In genomic region chr16:22297114-22297870, GRCh38 we compare ENCODE assay signal across 8 cellular contexts. TPM values are rescaled to one million over a fixed set of nuclear protein-coding genes. Genes with fewer than 3 reads are reported as not detected.
DNase-seq lines count a peak whose midpoint lies in the region; ATAC-seq, FAIRE-seq and TF ChIP-seq lines count a peak whose summit lies in the region.

Gene POLR3E (plus strand): TSS chr16:22297409. CDS start chr16:22302969, 5,560 bp downstream.

- H3K9me3 Mint-ChIP-seq in Caco-2 (ENCODE audit: unreplicated experiment): no peaks in the 10 kb centered on the region

- H3K4me1 Mint-ChIP-seq in Caco-2 (ENCODE audit: low read depth, unreplicated experiment): peaks cover 13% of the 10 kb centered on the region

- H3K27me3 ChIP-seq in Caco-2 (replicated peaks; ENCODE audit: control insufficient read depth, insufficient read depth, low read length) (no peaks in the 10 kb centered on the region), H1 (replicated peaks in 1 of 4; ENCODE audit: control insufficient read depth in 3 of 4, extremely low read depth in 1 of 4, insufficient read depth in 3 of 4, low read length in 3 of 4) (no peaks in the 10 kb centered on the region), mesendoderm (ENCODE audit: insufficient read depth, low read length, poor library complexity) (no peaks in the 10 kb centered on the region)

- peak in 1 of 2 experiments; percentile 30; a peak in 1 of 3 replicates for TF ChIP-seq EP300 in H1 (IDR thresholded peaks at IDR 0.05; ENCODE audit: borderline replicate concordance in 1 of 2, low read depth in 2 of 2, low read length in 2 of 2)

- no peak within 1 kb of the TSS for H3K23ac ChIP-seq in H1 (ENCODE audit: insufficient read length)
- H3K23ac ChIP-seq in mesendoderm (ENCODE audit: low read length): peak within 1 kb of the TSS; percentile 95

- BruUV-seq in Caco-2 (replicated peaks; lab: Mats Ljungman, UMichigan): no TSS peak

- TF ChIP-seq POLR2A in H1 (IDR thresholded peaks at IDR 0.05; ENCODE audit: control extremely low read depth in 1 of 2, low read depth in 2 of 2, low read length in 2 of 2): peak; percentile 64 to 86

- H2BK5ac ChIP-seq in H1 (ENCODE audit: low read depth, low read length): peak within 1 kb of the TSS; percentile 88
- no peak within 1 kb of the TSS for H2BK5ac ChIP-seq in mesendoderm (ENCODE audit: low read length)

- no peaks in the 10 kb centered on the region for H3K9me3 ChIP-seq in Caco-2
- H3K9me3 ChIP-seq in H1 (ENCODE audit: insufficient read depth in 2 of 2, low read depth in 1 of 2, low read length in 1 of 2): no peaks in the 10 kb centered on the region

- peak; percentile 82 for ATAC-seq in GM21360 (IDR thresholded peaks at IDR 0.05; ENCODE audit: unreplicated experiment)

- no peaks in the 10 kb centered on the region for H3K27me3 Mint-ChIP-seq in Caco-2 (ENCODE audit: insufficient read depth, unreplicated experiment)

- H3K27ac Mint-ChIP-seq in Caco-2 (ENCODE audit: unreplicated experiment): peak within 1 kb of the TSS; percentile 83

- H3K4me3 Mint-ChIP-seq in Caco-2 (ENCODE audit: unreplicated experiment): peak within 1 kb of the TSS; percentile 82

- H3K79me1 ChIP-seq in H1 (ENCODE audit: low read depth, low read length) (peaks cover 7% of the 10 kb centered on the region; the same call in 1 of the 2 replicates), mesendoderm (ENCODE audit: low read length) (peaks cover 17% of the 10 kb centered on the region)

- peak within 1 kb of the TSS; percentile 74 to 81 for H3K4me2 ChIP-seq in H1 (ENCODE audit: insufficient read depth in 1 of 2, low read depth in 2 of 2, low read length in 2 of 2)
- H3K4me2 ChIP-seq in mesendoderm (ENCODE audit: low read length): peak within 1 kb of the TSS; percentile 93

- no peak within 1 kb of the TSS for H2BK20ac ChIP-seq in H1 (ENCODE audit: low read length)

- H4K8ac ChIP-seq in H1 (ENCODE audit: extremely low read depth, insufficient read depth, low read length) (peak within 1 kb of the TSS; percentile 93), mesendoderm (ENCODE audit: low read depth, low read length) (no peak within 1 kb of the TSS)

- peaks cover 9 to 26% of the 10 kb centered on the region in 2 experiments for H4K20me1 ChIP-seq in H1 (replicated peaks in 1 of 2; ENCODE audit: control insufficient read depth in 1 of 2, insufficient read depth in 2 of 2, low read length in 2 of 2)

- H4K5ac ChIP-seq in H1 (ENCODE audit: insufficient read length, low read depth, low read length) (peak within 1 kb of the TSS; percentile 88), mesendoderm (ENCODE audit: low read length) (no peak within 1 kb of the TSS)

- H3K23me2 ChIP-seq in H1 (ENCODE audit: low read depth, low read length): peaks cover 5% of the 10 kb centered on the region; the same call in 1 of the 2 replicates

- CTCF ChIA-PET in Caco-2 (lab: Charles Lee): interaction anchor here (0.8 to 1.1 kb wide), 2 partner anchors 91 kb away, joined by 3 to 5 read pairs; partner anchors contain the start of gene EEF2K
- CTCF ChIA-PET in H1 (lab: Charles Lee; ENCODE audit: partially characterized antibody): interaction anchor here (0.6 to 2.7 kb wide), 10 partner anchors 12 to 155 kb away, joined by 3 to 13 read pairs (median 3); partner anchors contain the start of gene EEF2K

- H3K4me3 ChIP-seq in Caco-2 (ENCODE audit: low read depth, low read length): peak within 1 kb of the TSS; percentile 77
- H3K4me3 ChIP-seq in H1 (ENCODE audit: extremely low read depth in 1 of 4, insufficient read depth in 2 of 4, low read depth in 3 of 4, low read length in 4 of 4): peak within 1 kb of the TSS; percentile 63 to 96 (median 93)
- peak within 1 kb of the TSS; percentile 91 for H3K4me3 ChIP-seq in mesendoderm (ENCODE audit: low read length)

- H3K4ac ChIP-seq in H1 (replicated peaks; ENCODE audit: insufficient read length, low read depth, low read length) (peak within 1 kb of the TSS; percentile 54), mesendoderm (ENCODE audit: low read depth, low read length) (peak within 1 kb of the TSS; percentile 5)

- DNase-seq in Caco-2: peak; percentile 96 to 99
- peak; percentile 90 for DNase-seq in HTR-8/SVneo (ENCODE audit: insufficient read length, low spot score)
- DNase-seq in NOMO-1 treated with DMSO at 0.1 percent for 48 hours (lab: John Stamatoyannopoulos, UW; ENCODE audit: unreplicated experiment): peak; percentile 92
- DNase-seq in activated CD8-positive, alpha-beta memory T cell treated with anti-CD3 and anti-CD28 coated beads for 48 hours (ENCODE audit: low read depth in 2 of 3, low spot score in 2 of 3): peak; percentile 100
- DNase-seq in H1 (ENCODE audit: low read depth in 1 of 2, low spot score in 2 of 2): peak; percentile 96 to 100
- peak; percentile 98 for DNase-seq in mesendoderm
- peak; percentile 100 for DNase-seq in stimulated activated CD8-positive, alpha-beta memory T cell treated with anti-CD3 and anti-CD28 coated beads, Interleukin-15, amount 100 ng/mL, for 1 hour (ENCODE audit: low read depth)

- TF ChIP-seq CTCF in Caco-2 (IDR thresholded peaks at IDR 0.05; ENCODE audit: insufficient read depth in 1 of 2, low read depth in 1 of 2, low read length in 1 of 2, severe bottlenecking in 1 of 2, unreplicated experiment in 1 of 2) (peak; percentile 85 to 88), H1 (IDR thresholded peaks at IDR 0.05; ENCODE audit: control extremely low read depth in 1 of 3, insufficient read depth in 1 of 3, low read depth in 1 of 3, low read length in 3 of 3) (peak; percentile 81 to 93 (median 89))

- no peaks in the 10 kb centered on the region for H3K36me3 ChIP-seq in Caco-2 (ENCODE audit: control insufficient read depth, insufficient read depth, low read length)
- H3K36me3 ChIP-seq in H1 (ENCODE audit: control insufficient read depth in 2 of 4, insufficient read depth in 4 of 4, low read length in 3 of 4): peaks cover 0 to 4% (median 3%) of the 10 kb centered on the region in 4 experiments; a peak in 3 of 8 replicates
- H3K36me3 ChIP-seq in mesendoderm (ENCODE audit: control insufficient read depth, insufficient read depth, low read length): no peaks in the 10 kb centered on the region

- TF ChIP-seq RAD21 in H1 (IDR thresholded peaks at IDR 0.05 in 1 of 2, conservative IDR thresholded peaks at IDR 0.05 in 1 of 2; ENCODE audit: low read depth in 2 of 2, low read length in 2 of 2): peak; percentile 85 to 87

- H3K79me2 ChIP-seq in H1 (ENCODE audit: control insufficient read depth in 1 of 2, insufficient read depth in 2 of 2, low read length in 2 of 2) (peaks cover 7 to 44% of the 10 kb centered on the region in 2 experiments; a peak in 2 of 4 replicates), mesendoderm (ENCODE audit: control insufficient read depth, insufficient read depth, low read length) (peaks cover 39% of the 10 kb centered on the region)

- peaks cover 5% of the 10 kb centered on the region for H3K4me1 ChIP-seq in Caco-2
- H3K4me1 ChIP-seq in H1 (replicated peaks in 1 of 4; ENCODE audit: control insufficient read depth in 3 of 4, insufficient read depth in 4 of 4, low read length in 3 of 4): peaks cover 0 to 2% (median under 1%) of the 10 kb centered on the region in 4 experiments; a peak in 2 of 7 replicates
- H3K4me1 ChIP-seq in mesendoderm (ENCODE audit: control insufficient read depth, low read depth, low read length): no peaks in the 10 kb centered on the region

- H3K18ac ChIP-seq in H1 (ENCODE audit: extremely low read depth, low read length) (peak within 1 kb of the TSS; percentile 96), mesendoderm (ENCODE audit: low read length) (peak within 1 kb of the TSS; percentile 9)

- POLR2A ChIA-PET in Caco-2 (lab: Charles Lee): interaction anchor here (1.1 kb wide), 1 partner anchor 78 kb away, joined by 3 read pairs; no protein-coding TSS in a partner anchor
- POLR2A ChIA-PET in H1 (lab: Charles Lee; ENCODE audit: partially characterized antibody): interaction anchor here (0.8 to 3.5 kb wide), 11 partner anchors 19 to 290 kb away, joined by 3 to 18 read pairs (median 4); partner anchors contain the start of gene EEF2K

- H2BK12ac ChIP-seq in H1 (ENCODE audit: low read depth, low read length): no peak within 1 kb of the TSS

- 2% methylated on average over 35 of the region's 76 CpGs; no CpG with 5 or more reads in 1 of the 2 experiments for WGBS in H1 (ENCODE audit: extremely low coverage in 1 of 2, insufficient coverage in 1 of 2, insufficient read length in 1 of 2, insufficient replicate concordance in 2 of 2, low coverage in 1 of 2, low lambda C conversion rate in 2 of 2, missing lambda C conversion rate in 1 of 2), 2 experiments
- no CpG with 5 or more reads among the region's 76 CpGs for WGBS in mesendoderm (ENCODE audit: extremely low coverage, insufficient coverage, low lambda C conversion rate)

- peak within 1 kb of the TSS; percentile 84 for H3K56ac ChIP-seq in H1 (replicated peaks; ENCODE audit: insufficient read length, low read depth, low read length)
- H3K56ac ChIP-seq in mesendoderm (ENCODE audit: low read length): peak within 1 kb of the TSS; percentile 98

- H3K36me3 Mint-ChIP-seq in Caco-2 (ENCODE audit: insufficient read depth, unreplicated experiment): peaks cover 44% of the 10 kb centered on the region

- H2BK120ac ChIP-seq in H1 (replicated peaks; ENCODE audit: low read depth, low read length) (no peak within 1 kb of the TSS), mesendoderm (ENCODE audit: low read depth, low read length) (no peak within 1 kb of the TSS)

- H2AK5ac ChIP-seq in H1 (ENCODE audit: low read depth, low read length) (no peak within 1 kb of the TSS), mesendoderm (ENCODE audit: low read length) (no peak within 1 kb of the TSS)

- H3K9ac ChIP-seq in H1 (replicated peaks in 1 of 4; ENCODE audit: extremely low read depth in 1 of 4, low read depth in 3 of 4, low read length in 3 of 4): peak within 1 kb of the TSS; percentile 51 to 98 (median 90)
- peak within 1 kb of the TSS; percentile 95 for H3K9ac ChIP-seq in mesendoderm (ENCODE audit: low read length)

- FAIRE-seq in HTR-8/SVneo (lab: Jason Lieb, UNC): peak; percentile 44
- peak; percentile 13 for FAIRE-seq in H1 (lab: Jason Lieb, UNC)

- H3K14ac ChIP-seq in H1 (ENCODE audit: insufficient read length): no peak within 1 kb of the TSS

- peak within 1 kb of the TSS; percentile 69 for H4K91ac ChIP-seq in H1 (replicated peaks; ENCODE audit: insufficient read length, low read length)

- H3K27ac ChIP-seq in H1 (ENCODE audit: low read depth, low read length) (peak within 1 kb of the TSS; percentile 93), mesendoderm (ENCODE audit: low read depth, low read length) (peak within 1 kb of the TSS; percentile 68)

- intact Hi-C loops in Caco-2 (cut with micrococcal nuclease; ENCODE audit: unreplicated experiment): loop anchor here (1.0 to 5.0 kb wide), 5 partner anchors 72 to 295 kb away; partner anchors contain the start of genes EEF2K and PDZD9

- peak within 1 kb of the TSS; percentile 72 for H2AFZ ChIP-seq in H1 (ENCODE audit: low read length)

- H2BK15ac ChIP-seq in H1 (ENCODE audit: low read length) (no peak within 1 kb of the TSS), mesendoderm (replicated peaks; ENCODE audit: low read depth) (no peak within 1 kb of the TSS)

RNA-seq across cellular contexts. Expression of gene POLR3E, which starts in this region (rescaled TPM):
- 68.7 and 70.8 TPM in 2 replicates for total RNA-seq in Caco-2 (2022)
- 91.3 and 96.5 TPM in 2 replicates for total RNA-seq in H1 (2021; fragmentation: NEBNext Ultra II Directional; extraction: Animal tissue kit (Norgen Biotek cat#: 25700))
- polyA plus RNA-seq in H1 (2011; rRNA removed): 125 and 164 TPM in 2 replicates
- polyA plus RNA-seq in H1 (2011; cell fraction: cytosol; rRNA removed): 175 TPM
- 290 TPM for polyA plus RNA-seq in H1 (2011; cell fraction: nucleus; rRNA removed)
- polyA plus RNA-seq in H1 (2012, experiment 1 of 2): 62.5 to 78.0 TPM (median 71.7 TPM) in 4 replicates
- polyA plus RNA-seq in H1 (2012, experiment 2 of 2): 17.3 TPM
- polyA plus RNA-seq in H1 (2013, experiment 1 of 2): 44.4 TPM
- polyA plus RNA-seq in H1 (2013, experiment 2 of 2): 44.4 TPM
- 338 and 528 TPM in 2 replicates for polyA minus RNA-seq in H1 (2011; rRNA and poly(A)+ RNA removed)
- polyA minus RNA-seq in H1 (2011; cell fraction: cytosol; rRNA and poly(A)+ RNA removed): 114 TPM
- 154 TPM for polyA minus RNA-seq in H1 (2011; cell fraction: nucleus; rRNA and poly(A)+ RNA removed)
- 52.1 TPM for polyA plus RNA-seq in mesendoderm (2013, experiment 1 of 2)
- 52.4 TPM for polyA plus RNA-seq in mesendoderm (2013, experiment 2 of 2)

Comparison
In these comparisons a context has a peak if more than half of its experiments do, and no peak if none do; other contexts are left out.
1. Peak in every context shown above with its lines: DNase-seq, ATAC-seq, H3K4me3 ChIP-seq and H3K27ac ChIP-seq.